ENCODE assay signal across 24 cellular contexts in genomic region chr9:942805-943580, GRCh38. TPM values are rescaled to one million over a fixed set of nuclear protein-coding genes. Genes with fewer than 3 reads are reported as not detected.
A peak's percentile ranks its signal among the peaks of the same experiment; 100 is the strongest.
DNase-seq lines count a peak whose midpoint lies in the region; ATAC-seq and TF ChIP-seq lines count a peak whose summit lies in the region.
"Had no signal": no experiment of that assay in that cellular context is flagged by ENCODE, and none has a peak within 500 bp of the region (broad histone marks: within the 10 kb centered on the region; RNA-seq: fewer than 3 reads in every experiment).

No MANE protein-coding gene starts in this region.

- H3K9me3 Mint-ChIP-seq in activated CD8-positive, alpha-beta T cell treated with anti-CD3 and anti-CD28 coated beads for 36 hours, result peaks cover 5% of the 10 kb centered on the region
- no peaks in the 10 kb centered on the region for H3K9me3 Mint-ChIP-seq in activated CD8-positive, alpha-beta T cell treated with anti-CD3 and anti-CD28 coated beads, Interleukin-2, amount 10 ng/mL, durations not matched to agents 7 days and 5 days (ENCODE audit: insufficient read depth)

- no peak overlapping the region for H3K4me3 Mint-ChIP-seq in activated CD8-positive, alpha-beta T cell treated with anti-CD3 and anti-CD28 coated beads for 36 hours
- H3K4me3 Mint-ChIP-seq in activated CD8-positive, alpha-beta T cell treated with anti-CD3 and anti-CD28 coated beads, Interleukin-2, amount 10 ng/mL, durations not matched to agents 7 days and 5 days, result no peak overlapping the region
- H3K4me3 Mint-ChIP-seq: nephron progenitor cell had no signal

- peaks cover 32% of the 10 kb centered on the region for H3K27me3 Mint-ChIP-seq in activated CD8-positive, alpha-beta T cell treated with anti-CD3 and anti-CD28 coated beads for 36 hours
- peaks cover 15% of the 10 kb centered on the region for H3K27me3 Mint-ChIP-seq in activated CD8-positive, alpha-beta T cell treated with anti-CD3 and anti-CD28 coated beads, Interleukin-2, amount 10 ng/mL, durations not matched to agents 7 days and 5 days (ENCODE audit: low read depth)

- no peak for TF ChIP-seq CTCF in activated CD8-positive, alpha-beta T cell treated with anti-CD3 and anti-CD28 coated beads for 36 hours (IDR thresholded peaks at IDR 0.05)

- no peaks in the 10 kb centered on the region for H3K36me3 Mint-ChIP-seq in activated CD8-positive, alpha-beta T cell treated with anti-CD3 and anti-CD28 coated beads for 36 hours (ENCODE audit: low read depth)
- no peaks in the 10 kb centered on the region for H3K36me3 Mint-ChIP-seq in activated CD8-positive, alpha-beta T cell treated with anti-CD3 and anti-CD28 coated beads, Interleukin-2, amount 10 ng/mL, durations not matched to agents 7 days and 5 days (ENCODE audit: low read depth)

- no peaks in the 10 kb centered on the region for H3K4me1 Mint-ChIP-seq in activated CD8-positive, alpha-beta T cell treated with anti-CD3 and anti-CD28 coated beads for 36 hours (ENCODE audit: low read depth)
- no peaks in the 10 kb centered on the region for H3K4me1 Mint-ChIP-seq in activated CD8-positive, alpha-beta T cell treated with anti-CD3 and anti-CD28 coated beads, Interleukin-2, amount 10 ng/mL, durations not matched to agents 7 days and 5 days (ENCODE audit: low read depth)

- no peak for ATAC-seq in activated CD8-positive, alpha-beta T cell treated with anti-CD3 and anti-CD28 coated beads for 36 hours
- ATAC-seq in activated CD8-positive, alpha-beta T cell treated with anti-CD3 and anti-CD28 coated beads, Interleukin-2, amount 10 ng/mL, durations not matched to agents 7 days and 5 days, result no peak
- no peak for ATAC-seq in GM21528 (IDR thresholded peaks at IDR 0.05; ENCODE audit: low FRiP score, unreplicated experiment)
- ATAC-seq: left ventricle myocardium superior, mucosa of descending colon, right lobe of liver had no signal

- CTCF ChIA-PET in activated CD8-positive, alpha-beta T cell treated with anti-CD3 and anti-CD28 coated beads for 36 hours (lab: Charles Lee), result no interaction called here
- CTCF ChIA-PET in activated CD8-positive, alpha-beta T cell treated with anti-CD3 and anti-CD28 coated beads, Interleukin-2, amount 10 ng/mL, durations not matched to agents 7 days and 5 days (lab: Charles Lee), result no interaction called here

- POLR2A ChIA-PET in activated CD8-positive, alpha-beta T cell treated with anti-CD3 and anti-CD28 coated beads for 36 hours (lab: Charles Lee), result no interaction called here
- POLR2A ChIA-PET in activated CD8-positive, alpha-beta T cell treated with anti-CD3 and anti-CD28 coated beads, Interleukin-2, amount 10 ng/mL, durations not matched to agents 7 days and 5 days (lab: Charles Lee), result no interaction called here

- H3K27ac Mint-ChIP-seq in activated CD8-positive, alpha-beta T cell treated with anti-CD3 and anti-CD28 coated beads for 36 hours, result no peak overlapping the region
- no peak overlapping the region for H3K27ac Mint-ChIP-seq in activated CD8-positive, alpha-beta T cell treated with anti-CD3 and anti-CD28 coated beads, Interleukin-2, amount 10 ng/mL, durations not matched to agents 7 days and 5 days
- H3K27ac Mint-ChIP-seq: activated naive CD4-positive, alpha-beta T cell treated with anti-CD3 and anti-CD28 coated beads, Interleukin-2, amount 50 U/mL, for 72 hours; nephron progenitor cell had no signal

- peak; percentile 4 for DNase-seq in activated CD8-positive, alpha-beta T cell treated with anti-CD3 and anti-CD28 coated beads for 36 hours
- DNase-seq in activated CD8-positive, alpha-beta T cell treated with anti-CD3 and anti-CD28 coated beads, Interleukin-2, amount 10 ng/mL, durations not matched to agents 7 days and 5 days, result no peak
- DNase-seq in NCI-H2029 treated with DMSO at 0.1 percent for 48 hours (lab: John Stamatoyannopoulos, UW) (peak; percentile 83), SW480 (ENCODE audit: low spot score) (peak; percentile 39), kidney tubule cell (ENCODE audit: low spot score) (peak; percentile 21), GF-D8 (lab: John Stamatoyannopoulos, UW) (no peak)
- no peak for DNase-seq in stimulated activated CD4-positive, alpha-beta T cell treated with anti-CD3 and anti-CD28 coated beads, Interleukin-4, amount 100 ng/mL, for 4 hours
- DNase-seq: activated CD4-positive, alpha-beta T cell treated with anti-CD3 and anti-CD28 coated beads for 1 hour; aorta; central memory CD4-positive, alpha-beta T cell; COR-L47; dermis blood vessel endothelial cell; KG1; left ventricle myocardium superior; mucosa of descending colon; NCI-H1930; NCI-H524 treated with DMSO at 0.1 percent for 48 hours; nephron progenitor cell; right lobe of liver; SHP77 treated with DMSO at 0.1 percent for 48 hours; T-helper 1 cell had no signal

- intact Hi-C loops in activated CD8-positive, alpha-beta T cell treated with anti-CD3 and anti-CD28 coated beads for 36 hours (cut with micrococcal nuclease), result no loop called here

RNA-seq across cellular contexts. Expression of gene DMRT3, which starts 33.5 kb away (rescaled TPM):
- total RNA-seq in activated CD8-positive, alpha-beta T cell treated with anti-CD3 and anti-CD28 coated beads for 36 hours, result not detected
- total RNA-seq in activated CD8-positive, alpha-beta T cell treated with anti-CD3 and anti-CD28 coated beads, Interleukin-2, amount 10 ng/mL, durations not matched to agents 7 days and 5 days, result not detected
- total RNA-seq: activated naive CD4-positive, alpha-beta T cell treated with anti-CD3 and anti-CD28 coated beads, Interleukin-2, amount 50 U/mL, for 72 hours; dermis blood vessel endothelial cell; left ventricle myocardium superior; mucosa of descending colon; right lobe of liver; vagina had no signal

Comparison
In these comparisons a context has a peak if more than half of its experiments do, and no peak if none do; other contexts are left out.
1. DNase-seq: peak in activated CD8-positive, alpha-beta T cell treated with anti-CD3 and anti-CD28 coated beads for 36 hours (single experiment), NCI-H2029 treated with DMSO at 0.1 percent for 48 hours (single experiment), SW480 (single experiment) and kidney tubule cell (single experiment); none in activated CD8-positive, alpha-beta T cell treated with anti-CD3 and anti-CD28 coated beads, Interleukin-2, amount 10 ng/mL, durations not matched to agents 7 days and 5 days (single experiment), stimulated activated CD4-positive, alpha-beta T cell treated with anti-CD3 and anti-CD28 coated beads, Interleukin-4, amount 100 ng/mL, for 4 hours (0 of 2) and GF-D8 (single experiment).